31 cellular contexts compared by ENCODE assay signal in the genomic region with DNA sequence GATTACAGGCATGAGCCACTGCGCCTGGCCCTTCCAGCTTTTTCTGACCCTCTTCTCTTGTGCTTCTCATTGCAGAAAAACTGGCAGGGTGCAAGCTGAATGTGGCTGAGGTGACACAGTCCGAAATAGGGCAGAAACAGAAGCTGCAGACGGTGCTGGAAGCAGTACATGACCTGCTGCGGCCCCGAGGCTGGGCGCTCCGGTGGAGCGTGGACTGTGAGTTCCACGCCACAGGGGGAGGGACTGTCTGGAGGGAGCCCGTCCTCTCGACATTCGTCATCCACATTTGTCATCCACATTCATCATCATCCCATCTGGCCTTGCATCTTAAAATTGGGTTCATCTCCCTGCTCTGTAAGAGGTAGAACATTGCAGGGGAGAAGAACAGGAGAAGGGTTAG. TPM values are rescaled to one million over a fixed set of nuclear protein-coding genes. Genes with fewer than 3 reads are reported as not detected.
"Had no signal": no experiment of that assay in that cellular context is flagged by ENCODE, and none has a peak within 500 bp of the region (broad histone marks: within the 10 kb centered on the region; RNA-seq: fewer than 3 reads in every experiment).

No MANE protein-coding gene starts in this region.

- DNase-seq: activated CD4-positive, alpha-beta T cell treated with anti-CD3 and anti-CD28 coated beads for 4 hours; activated CD4-positive, alpha-beta T cell treated with anti-CD3 and anti-CD28 coated beads, Interleukin-2, amount 50 U/mL, for 48 hours; activated CD8-positive, alpha-beta memory T cell treated with anti-CD3 and anti-CD28 coated beads, Interleukin-2, amount 10 ng/mL, durations not matched to agents 7 days and 5 days; activated effector memory CD4-positive, alpha-beta T cell treated with Interleukin-2 at 50 U/mL for 16 hours; activated naive CD4-positive, alpha-beta T cell treated with Interleukin-2 at 50 U/mL for 16 hours; activated naive CD8-positive, alpha-beta T cell treated with anti-CD3 and anti-CD28 coated beads, Interleukin-2, amount 50 U/mL, for 24 hours; activated T-cell treated with anti-CD3 and anti-CD28 coated beads, Interleukin-2, amount 50 U/mL, for 24 hours; amniotic stem cell; body of pancreas; MG63; MV-4-11; NCI-H1092 treated with DMSO at 0.1 percent for 48 hours; NCI-H1417 treated with DMSO at 0.1 percent for 48 hours; NCI-H1694; NCI-H2029; NCI-H2107; NCI-H2171 treated with DMSO at 0.1 percent for 48 hours; NCI-H226; NCI-H526; NCI-H774; OCI-M1; RPMI8226; SJCRH30; SK-N-SH had no signal

- H3K4me3 Mint-ChIP-seq: activated CD8-positive, alpha-beta memory T cell treated with anti-CD3 and anti-CD28 coated beads, Interleukin-2, amount 10 ng/mL, durations not matched to agents 7 days and 5 days; activated naive CD8-positive, alpha-beta T cell treated with anti-CD3 and anti-CD28 coated beads, Interleukin-2, amount 50 U/mL, for 24 hours; activated T-cell treated with anti-CD3 and anti-CD28 coated beads, Interleukin-2, amount 50 U/mL, for 24 hours; activated T-helper 1 cell treated with anti-CD3 and anti-CD28 coated beads, Interleukin-12 subunit alpha, Interleukin-12 subunit beta, Interleukin-2, Interleukin-4 antibody, amounts not matched to agents 30 ng/mL and 10 ng/mL and 1 ng/mL, durations not matched to agents 14 hours and 24 hours and 36 hours had no signal

- ATAC-seq: activated CD4-positive, CD25-positive, alpha-beta regulatory T cell treated with anti-CD3 and anti-CD28 coated beads, Interleukin-2, amount 50 U/mL, for 24 hours; activated CD8-positive, alpha-beta memory T cell treated with anti-CD3 and anti-CD28 coated beads, Interleukin-2, amount 10 ng/mL, durations not matched to agents 7 days and 5 days; activated naive CD4-positive, alpha-beta T cell treated with anti-CD3 and anti-CD28 coated beads, Interleukin-2, amount 50 U/mL, for 72 hours; activated naive CD8-positive, alpha-beta T cell treated with anti-CD3 and anti-CD28 coated beads, Interleukin-2, amount 50 U/mL, for 24 hours; body of pancreas; Panc1; Right ventricle myocardium inferior had no signal

- H3K27ac Mint-ChIP-seq: activated CD8-positive, alpha-beta memory T cell treated with anti-CD3 and anti-CD28 coated beads, Interleukin-2, amount 10 ng/mL, durations not matched to agents 7 days and 5 days; activated naive CD4-positive, alpha-beta T cell treated with anti-CD3 and anti-CD28 coated beads, Interleukin-2, amount 50 U/mL, for 72 hours; activated naive CD8-positive, alpha-beta T cell treated with anti-CD3 and anti-CD28 coated beads, Interleukin-2, amount 50 U/mL, for 24 hours; activated T-cell treated with anti-CD3 and anti-CD28 coated beads, Interleukin-2, amount 50 U/mL, for 24 hours; activated T-helper 1 cell treated with anti-CD3 and anti-CD28 coated beads, Interleukin-12 subunit alpha, Interleukin-12 subunit beta, Interleukin-2, Interleukin-4 antibody, amounts not matched to agents 30 ng/mL and 10 ng/mL and 1 ng/mL, durations not matched to agents 14 hours and 24 hours and 36 hours had no signal

- H3K27me3 Mint-ChIP-seq: activated CD8-positive, alpha-beta memory T cell treated with anti-CD3 and anti-CD28 coated beads, Interleukin-2, amount 10 ng/mL, durations not matched to agents 7 days and 5 days had no signal

RNA-seq across cellular contexts. Expression of a gene that starts 49.3 kb away (rescaled TPM):
- total RNA-seq: bronchial epithelial cell, NCI-H460, SJCRH30 had no signal
